23 cellular contexts compared by ENCODE assay signal in genomic region chr22:27617214-27617881, GRCh38.
A peak's percentile ranks its signal among the peaks of the same experiment; 100 is the strongest.
DNase-seq lines count a peak whose midpoint lies in the region; ATAC-seq, FAIRE-seq and TF ChIP-seq lines count a peak whose summit lies in the region.
"Had no signal": no experiment of that assay in that cellular context is flagged by ENCODE, and none has a peak within 500 bp of the region (broad histone marks: within the 10 kb centered on the region; RNA-seq: fewer than 3 reads in every experiment).

No MANE protein-coding gene starts in this region.

- H3K27ac Mint-ChIP-seq in HFFc6: no peak overlapping the region
- H3K27ac Mint-ChIP-seq in glutamatergic neuron (ENCODE audit: unreplicated experiment): no peak overlapping the region
- H3K27ac Mint-ChIP-seq: activated CD4-positive, alpha-beta T cell treated with anti-CD3 and anti-CD28 coated beads for 36 hours; activated CD8-positive, alpha-beta memory T cell treated with anti-CD3 and anti-CD28 coated beads, Interleukin-2, amount 10 ng/mL, durations not matched to agents 7 days and 5 days; dendritic cell treated with granulocyte-macrophage colony-stimulating factor and Interleukin-4, amounts not matched to agents 40 ng/mL and 50 ng/mL, for 4 days had no signal

- H4K20me1 ChIP-seq in K562 (replicated peaks; ENCODE audit: control insufficient read depth, insufficient read depth, low read length): no peaks in the 10 kb centered on the region

- H3K36me3 Mint-ChIP-seq in HFFc6 (ENCODE audit: low read depth) (no peaks in the 10 kb centered on the region), glutamatergic neuron (ENCODE audit: unreplicated experiment) (peaks cover 5% of the 10 kb centered on the region)
- H3K36me3 Mint-ChIP-seq: activated CD8-positive, alpha-beta memory T cell treated with anti-CD3 and anti-CD28 coated beads, Interleukin-2, amount 10 ng/mL, durations not matched to agents 7 days and 5 days; brain had no signal

- no peak for TF ChIP-seq POLR2A in A549 (IDR thresholded peaks at IDR 0.05; ENCODE audit: low read length)
- no peak for TF ChIP-seq POLR2A in K562 (conservative IDR thresholded peaks at IDR 0.05)

- TF ChIP-seq EP300 in A549 (IDR thresholded peaks at IDR 0.05) (no peak), K562 (IDR thresholded peaks at IDR 0.05; ENCODE audit: low read length) (no peak)

- WGBS in A549 (ENCODE audit: missing lambda C conversion rate): 48% methylated on average over 2 of the region's 2 CpGs
- 0% methylated on average over 2 of the region's 2 CpGs for WGBS in K562 (ENCODE audit: insufficient coverage, low coverage, missing lambda C conversion rate)

- POLR2A ChIA-PET in A549 (lab: Yijun Ruan, JAX) (no interaction called here), K562 (lab: Yijun Ruan, JAX) (interaction anchor here (1.0 kb wide), 1 partner anchor 62 kb away, joined by 3 read pairs; no protein-coding TSS in a partner anchor)

- no peaks in the 10 kb centered on the region for H3K36me3 ChIP-seq in K562 (ENCODE audit: control insufficient read depth, insufficient read depth, low read length)
- H3K36me3 ChIP-seq: neutrophil, Peyer's patch had no signal

- H3K27me3 Mint-ChIP-seq in HFFc6 (ENCODE audit: insufficient read depth) (peaks cover 44% of the 10 kb centered on the region), glutamatergic neuron (ENCODE audit: unreplicated experiment) (peaks cover 17% of the 10 kb centered on the region)

- H3K4me3 Mint-ChIP-seq in HFFc6 (no peak overlapping the region), glutamatergic neuron (ENCODE audit: unreplicated experiment) (no peak overlapping the region)
- H3K4me3 Mint-ChIP-seq: activated CD4-positive, alpha-beta T cell treated with anti-CD3 and anti-CD28 coated beads for 36 hours; activated CD8-positive, alpha-beta memory T cell treated with anti-CD3 and anti-CD28 coated beads, Interleukin-2, amount 10 ng/mL, durations not matched to agents 7 days and 5 days; brain; CD14-positive monocyte; dendritic cell treated with granulocyte-macrophage colony-stimulating factor and Interleukin-4, amounts not matched to agents 40 ng/mL and 50 ng/mL, for 4 days had no signal

- H3K9me1 ChIP-seq in K562 (ENCODE audit: control insufficient read depth, insufficient read depth, low read length): no peaks in the 10 kb centered on the region

- H3K79me2 ChIP-seq in K562 (ENCODE audit: control insufficient read depth, insufficient read depth, low read length): no peaks in the 10 kb centered on the region

- H3K4me3 ChIP-seq in A549: no peak overlapping the region
- no peak overlapping the region for H3K4me3 ChIP-seq in K562
- H3K4me3 ChIP-seq: mucosa of descending colon, Peyer's patch, SK-N-MC had no signal

- DNase-seq in A549 (ENCODE audit: low read depth in 1 of 2, low spot score in 1 of 2) (peak in 1 of 2 experiments; percentile 12), HFFc6 (no peak), K562 (ENCODE audit: extremely low read depth in 1 of 4, low spot score in 3 of 4) (no peak), glutamatergic neuron (peak; percentile 3)
- no peak for DNase-seq in activated naive CD4-positive, alpha-beta T cell treated with anti-CD3 and anti-CD28 coated beads, Interleukin-2, amount 50 U/mL, for 16 hours
- DNase-seq: ACHN; activated CD4-positive, alpha-beta T cell treated with anti-CD3 and anti-CD28 coated beads for 36 hours; activated CD8-positive, alpha-beta memory T cell treated with anti-CD3 and anti-CD28 coated beads, Interleukin-2, amount 10 ng/mL, durations not matched to agents 7 days and 5 days; erythroblast; left ventricle myocardium superior; mucosa of descending colon; NCI-H2107; Peyer's patch; substantia nigra had no signal

- CTCF ChIA-PET in A549 (lab: Yijun Ruan, JAX) (no interaction called here), K562 (lab: Yijun Ruan, JAX; ENCODE audit: low intra/inter-chr PET ratio) (no interaction called here)

- H3K27ac ChIP-seq in A549 (no peak overlapping the region), K562 (ENCODE audit: extremely low read depth, low read depth, low read length) (no peak overlapping the region)
- H3K27ac ChIP-seq: neutrophil, Peyer's patch, SK-N-MC had no signal

- intact Hi-C loops in K562 (cut with micrococcal nuclease): no loop called here

- H3K4me1 ChIP-seq in A549: 0 out of 3 replicates have a peak, but pooled peaks cover 3% of the 10 kb centered on the region
- peaks cover 0 to 16% of the 10 kb centered on the region in 2 experiments; a peak in 2 of 5 replicates for H3K4me1 ChIP-seq in K562 (replicated peaks in 1 of 2; ENCODE audit: control insufficient read depth in 2 of 2, insufficient read depth in 2 of 2, low read length in 2 of 2)
- H3K4me1 ChIP-seq: Peyer's patch had no signal

- no peak overlapping the region for H2AFZ ChIP-seq in K562 (ENCODE audit: low read depth, low read length)

- H3K9me3 ChIP-seq in A549 (no peaks in the 10 kb centered on the region), K562 (replicated peaks; ENCODE audit: control insufficient read depth, insufficient read depth, low read depth, low read length) (no peaks in the 10 kb centered on the region)
- H3K9me3 ChIP-seq: mucosa of descending colon, neutrophil, Peyer's patch had no signal

- TF ChIP-seq CTCF in A549 (IDR thresholded peaks at IDR 0.05) (peak; percentile 5; the same call in 1 of the 3 replicates), HFFc6 (IDR thresholded peaks at IDR 0.05) (0 out of 2 replicates have a peak, but pooled peaks have one; percentile 19), K562 (IDR thresholded peaks at IDR 0.05 in 2 of 3, conservative IDR thresholded peaks at IDR 0.05 in 1 of 3; ENCODE audit: insufficient read depth in 2 of 3, low read depth in 1 of 3, low read length in 3 of 3) (no peak), glutamatergic neuron (IDR thresholded peaks at IDR 0.05; ENCODE audit: partially characterized antibody, unreplicated experiment) (no peak)

- no peak overlapping the region for H3K4me2 ChIP-seq in A549
- no peak overlapping the region for H3K4me2 ChIP-seq in K562 (ENCODE audit: insufficient read depth, low read length)

- TF ChIP-seq RAD21 in A549 (conservative IDR thresholded peaks at IDR 0.05 in 1 of 2, IDR thresholded peaks at IDR 0.05 in 1 of 2): peak; percentile 35 to 50; a peak in 4 of 5 replicates
- TF ChIP-seq RAD21 in K562 (CRISPR knock-in tag; conservative IDR thresholded peaks at IDR 0.05 in 1 of 2, IDR thresholded peaks at IDR 0.05 in 1 of 2): no peak

- BruUV-seq in K562 (replicated peaks; lab: Mats Ljungman, UMichigan): no TSS peak

- in situ Hi-C loops in K562 (cut with MboI): no loop called here

- H3K27me3 ChIP-seq in K562 (ENCODE audit: control insufficient read depth in 2 of 2, insufficient read depth in 2 of 2, low read length in 2 of 2): peaks cover 7 to 53% of the 10 kb centered on the region in 2 experiments; a peak in 4 of 5 replicates

- H3K4me1 Mint-ChIP-seq in HFFc6 (ENCODE audit: low read depth) (peaks cover 5% of the 10 kb centered on the region; the same call in 1 of the 2 replicates), glutamatergic neuron (ENCODE audit: low read depth, unreplicated experiment) (peaks cover 2% of the 10 kb centered on the region)
- H3K4me1 Mint-ChIP-seq: activated CD4-positive, alpha-beta T cell treated with anti-CD3 and anti-CD28 coated beads for 36 hours; activated CD8-positive, alpha-beta memory T cell treated with anti-CD3 and anti-CD28 coated beads, Interleukin-2, amount 10 ng/mL, durations not matched to agents 7 days and 5 days had no signal

- H3K9me3 Mint-ChIP-seq in HFFc6 (no peaks in the 10 kb centered on the region), glutamatergic neuron (ENCODE audit: unreplicated experiment) (peaks cover 6% of the 10 kb centered on the region)
- H3K9me3 Mint-ChIP-seq: dendritic cell treated with granulocyte-macrophage colony-stimulating factor and Interleukin-4, amounts not matched to agents 40 ng/mL and 50 ng/mL, for 4 days had no signal

- peak in 1 of 2 experiments; percentile 58; a peak in 3 of 6 replicates for ATAC-seq in A549
- ATAC-seq in K562: no peak
- no peak for ATAC-seq in HG03460 (IDR thresholded peaks at IDR 0.05; ENCODE audit: unreplicated experiment)
- no peak for ATAC-seq in HG03039 (IDR thresholded peaks at IDR 0.05; ENCODE audit: unreplicated experiment)
- ATAC-seq in GM21576 (IDR thresholded peaks at IDR 0.05; ENCODE audit: unreplicated experiment): no peak
- ATAC-seq: activated CD4-positive, alpha-beta T cell treated with anti-CD3 and anti-CD28 coated beads for 36 hours; activated CD8-positive, alpha-beta memory T cell treated with anti-CD3 and anti-CD28 coated beads, Interleukin-2, amount 10 ng/mL, durations not matched to agents 7 days and 5 days; left ventricle myocardium superior; mucosa of descending colon had no signal

- no peak overlapping the region for H3K9ac ChIP-seq in K562 (ENCODE audit: insufficient read depth in 1 of 2, low read depth in 2 of 2, low read length in 2 of 2)

- FAIRE-seq in A549 (lab: Jason Lieb, UNC) (no peak), K562 (lab: Jason Lieb, UNC) (no peak)
- FAIRE-seq: GM12891 had no signal

TF ChIP-seq in A549, 52 proteins besides CTCF, POLR2A, EP300 and RAD21 (continues in another document):
- TF ChIP-seq JUNB (IDR thresholded peaks at IDR 0.05) (no peak), ZFP36 (IDR thresholded peaks at IDR 0.05; ENCODE audit: borderline replicate concordance, partially characterized antibody) (peak; percentile 70), CBX8 (IDR thresholded peaks at IDR 0.05) (no peak), CBX2 (IDR thresholded peaks at IDR 0.05; ENCODE audit: borderline replicate concordance, low read depth) (no peak), NFE2L2 (conservative IDR thresholded peaks at IDR 0.05; ENCODE audit: low read length) (no peak), HOXB13 (CRISPR knock-in tag; IDR thresholded peaks at IDR 0.05; ENCODE audit: low read depth) (no peak), HOXA7 (CRISPR knock-in tag; IDR thresholded peaks at IDR 0.05) (no peak)

TF ChIP-seq in K562, 482 proteins besides CTCF, POLR2A, EP300 and RAD21 (continues in another document):
- TF ChIP-seq ELF2 (CRISPR knock-in tag; IDR thresholded peaks at IDR 0.05) (no peak), MXI1 (IDR thresholded peaks at IDR 0.05; ENCODE audit: low read depth, low read length) (no peak), HDAC8 (tag; IDR thresholded peaks at IDR 0.05) (no peak), NONO (IDR thresholded peaks at IDR 0.05; ENCODE audit: low read depth in 2 of 2, low read length in 1 of 2) (no peak), SLC30A9 (CRISPR knock-in tag; IDR thresholded peaks at IDR 0.05) (no peak), ZFP36 (IDR thresholded peaks at IDR 0.05; ENCODE audit: low read depth, low read length, partially characterized antibody) (peak; percentile 89), ZNF239 (CRISPR knock-in tag; IDR thresholded peaks at IDR 0.05) (no peak), SNAPC5 (CRISPR knock-in tag; IDR thresholded peaks at IDR 0.05) (no peak), ZNF174 (CRISPR knock-in tag; IDR thresholded peaks at IDR 0.05) (no peak), SUPT5H (IDR thresholded peaks at IDR 0.05) (no peak), CTBP1 (IDR thresholded peaks at IDR 0.05; ENCODE audit: borderline replicate concordance) (no peak), NR2F6 (CRISPR knock-in tag; IDR thresholded peaks at IDR 0.05) (no peak), RBM25 (IDR thresholded peaks at IDR 0.05; ENCODE audit: low read depth, low read length, severe bottlenecking) (peak; percentile 26)

Comparison
In these comparisons a context has a peak if more than half of its experiments do, and no peak if none do; other contexts are left out.
1. CTCF ChIP-seq: peak in A549 (single experiment) and HFFc6 (single experiment); none in K562 (0 of 3) and glutamatergic neuron (single experiment).
2. Of the 35 proteins assayed by ChIP-seq in both K562 and A549: peak only in K562: none; only in A549: CTCF and RAD21; in both: ZFP36; in neither: 32.